In genomic region chr11:2655834-2656622, GRCh38 we compare ENCODE assay signal across 14 cellular contexts. TPM values are rescaled to one million over a fixed set of nuclear protein-coding genes. Genes with fewer than 3 reads are reported as not detected.
A peak's percentile ranks its signal among the peaks of the same experiment; 100 is the strongest.
DNase-seq lines count a peak whose midpoint lies in the region; ATAC-seq, FAIRE-seq and TF ChIP-seq lines count a peak whose summit lies in the region.
"Had no signal": no experiment of that assay in that cellular context is flagged by ENCODE, and none has a peak within 500 bp of the region (broad histone marks: within the 10 kb centered on the region; RNA-seq: fewer than 3 reads in every experiment).

No MANE protein-coding gene starts in this region.

- 49% methylated on average over 6 of the region's 6 CpGs for WGBS in esophagus squamous epithelium, 2 donors

- ATAC-seq in mucosa of descending colon (peak; percentile 39), GM19328 (IDR thresholded peaks at IDR 0.05; ENCODE audit: unreplicated experiment) (no peak), HG03520 (IDR thresholded peaks at IDR 0.05; ENCODE audit: unreplicated experiment) (no peak)
- ATAC-seq: stimulated activated naive B cell treated with anti-CD40 and anti-IgM and Interleukin-4, amounts not matched to agents 10 μg/mL and 1 μg/mL and 100 μg/mL, for 72 hours had no signal

- TF ChIP-seq CTCF in bronchial epithelial cell (IDR thresholded peaks at IDR 0.05; ENCODE audit: insufficient read depth, low read length, severe bottlenecking) = no peak
- no peak for TF ChIP-seq CTCF in mucosa of descending colon (IDR thresholded peaks at IDR 0.05)
- no peak for TF ChIP-seq CTCF in esophagus squamous epithelium (IDR thresholded peaks at IDR 0.05)

- TF ChIP-seq POLR2A in esophagus squamous epithelium (IDR thresholded peaks at IDR 0.05) = no peak

- intact Hi-C loops in mucosa of descending colon (cut with DNase I, micrococcal nuclease) (no loop called here), esophagus squamous epithelium (cut with DNase I) (no loop called here)

- FAIRE-seq in bronchial epithelial cell (lab: Jason Lieb, UNC) = no peak

- no peaks in the 10 kb centered on the region for H3K27me3 ChIP-seq in MG63
- H3K27me3 ChIP-seq in bronchial epithelial cell (ENCODE audit: control insufficient read depth, insufficient read depth, low read length) = no peaks in the 10 kb centered on the region
- no peaks in the 10 kb centered on the region for H3K27me3 ChIP-seq in effector memory CD4-positive, alpha-beta T cell (replicated peaks; ENCODE audit: control insufficient read depth, insufficient read depth, low read length, poor library complexity, severe bottlenecking)
- H3K27me3 ChIP-seq in esophagus squamous epithelium = no peaks in the 10 kb centered on the region

- DNase-seq in DMS53 (lab: John Stamatoyannopoulos, UW) (peak; percentile 79), MG63 (peak; percentile 15), bronchial epithelial cell (ENCODE audit: low read depth) (peak; percentile 87), mucosa of descending colon (no peak), esophagus squamous epithelium (lab: John Stamatoyannopoulos, UW) (no peak)
- no peak for DNase-seq in effector memory CD4-positive, alpha-beta T cell
- DNase-seq: activated CD4-positive, alpha-beta memory T cell treated with anti-CD3 and anti-CD28 coated beads, Interleukin-2, amount 10 ng/mL, durations not matched to agents 7 days and 5 days; anterior cingulate cortex; DND-41; NCI-H2081 treated with DMSO at 0.1 percent for 48 hours; stimulated activated CD4-positive, alpha-beta T cell treated with anti-CD3 and anti-CD28 coated beads, Interleukin-12 subunit alpha, Interleukin-12 subunit beta, amount 100 ng/mL, for 4 hours; stimulated activated naive B cell treated with anti-CD40 and anti-IgM and Interleukin-4, amounts not matched to agents 10 μg/mL and 1 μg/mL and 100 μg/mL, for 72 hours had no signal

- no peak overlapping the region for H3K27ac ChIP-seq in effector memory CD4-positive, alpha-beta T cell (ENCODE audit: insufficient read depth, low read length, poor library complexity, severe bottlenecking)
- H3K27ac ChIP-seq in esophagus squamous epithelium = no peak overlapping the region

- H3K4me3 ChIP-seq in MG63 = no peak overlapping the region
- H3K4me3 ChIP-seq in bronchial epithelial cell (ENCODE audit: low read depth, low read length) = no peak overlapping the region
- no peak overlapping the region for H3K4me3 ChIP-seq in mucosa of descending colon
- H3K4me3 ChIP-seq in effector memory CD4-positive, alpha-beta T cell (ENCODE audit: insufficient read depth, low read depth, low read length, poor library complexity, severe bottlenecking) = no peak overlapping the region
- H3K4me3 ChIP-seq in esophagus squamous epithelium = no peak overlapping the region

- H3K9me3 ChIP-seq in MG63 = peaks cover 17% of the 10 kb centered on the region
- peaks cover 16% of the 10 kb centered on the region for H3K9me3 ChIP-seq in mucosa of descending colon
- no peaks in the 10 kb centered on the region for H3K9me3 ChIP-seq in effector memory CD4-positive, alpha-beta T cell (ENCODE audit: control insufficient read depth, low read length)
- H3K9me3 ChIP-seq in esophagus squamous epithelium = peaks cover 0 to 54% (median 11%) of the 10 kb centered on the region in 3 donors

- H3K4me1 ChIP-seq in mucosa of descending colon (ENCODE audit: low read depth) = no peaks in the 10 kb centered on the region
- no peaks in the 10 kb centered on the region for H3K4me1 ChIP-seq in effector memory CD4-positive, alpha-beta T cell (ENCODE audit: control insufficient read depth, insufficient read depth, low read length, poor library complexity, severe bottlenecking)
- H3K4me1 ChIP-seq in esophagus squamous epithelium = no peaks in the 10 kb centered on the region

- H3K36me3 ChIP-seq in MG63 = no peaks in the 10 kb centered on the region
- no peaks in the 10 kb centered on the region for H3K36me3 ChIP-seq in bronchial epithelial cell (ENCODE audit: control insufficient read depth, insufficient read depth, low read length)
- H3K36me3 ChIP-seq in mucosa of descending colon (ENCODE audit: low read depth) = no peaks in the 10 kb centered on the region
- no peaks in the 10 kb centered on the region for H3K36me3 ChIP-seq in effector memory CD4-positive, alpha-beta T cell (ENCODE audit: control insufficient read depth, insufficient read depth, low read length)
- H3K36me3 ChIP-seq in esophagus squamous epithelium = no peaks in the 10 kb centered on the region

RNA-seq across cellular contexts. Expression of gene KCNQ1OT1, which starts 43.8 kb away (rescaled TPM):
- total RNA-seq in MG63 (2014; rRNA removed; shearing (Covaris generic); ENCODE audit: low replicate concordance) = 0.16 and 0.25 TPM in 2 replicates
- total RNA-seq in bronchial epithelial cell (0.53 and 0.64 TPM in 2 replicates), mucosa of descending colon (1 to 10 TPM; 1.5 to 1.7 (median 1.7) TPM), esophagus squamous epithelium (1 to 10 TPM in 2 of 4 donors, under 1 TPM in 2; 0.21 to 1.9 (median 1.2) TPM)

Comparison
In these comparisons a context has a peak if more than half of its experiments do, and no peak if none do; other contexts are left out.
1. DNase-seq: peak in DMS53 (single experiment), MG63 (single experiment) and bronchial epithelial cell (single experiment); none in mucosa of descending colon (0 of 3), effector memory CD4-positive, alpha-beta T cell (0 of 3) and esophagus squamous epithelium (single experiment).